25 cellular contexts compared by ENCODE assay signal in genomic region chr16:70670175-70670574, GRCh38. TPM values are rescaled to one million over a fixed set of nuclear protein-coding genes. Genes with fewer than 3 reads are reported as not detected.
A peak's percentile ranks its signal among the peaks of the same experiment; 100 is the strongest.
DNase-seq lines count a peak whose midpoint lies in the region; ATAC-seq and TF ChIP-seq lines count a peak whose summit lies in the region.
"Had no signal": no experiment of that assay in that cellular context is flagged by ENCODE, and none has a peak within 500 bp of the region (broad histone marks: within the 10 kb centered on the region; RNA-seq: fewer than 3 reads in every experiment).

No MANE protein-coding gene starts in this region.

- H3K4me3 ChIP-seq in HEK293 (ENCODE audit: low read depth, low read length), result no peak overlapping the region
- no peak overlapping the region for H3K4me3 ChIP-seq in PC-9
- H3K4me3 ChIP-seq: A549; BLaER1 treated with 17β-estradiol and CSF1 and Interleukin-3, amounts not matched to agents 10 nM and 100 nM; GM12878; GM23338 had no signal

- peaks cover 19% of the 10 kb centered on the region for H3F3A ChIP-seq in PC-9 (ENCODE audit: insufficient read depth, low read depth)

- no peaks in the 10 kb centered on the region for H3K27me3 ChIP-seq in PC-9 (ENCODE audit: insufficient read depth, low read depth)
- H3K27me3 ChIP-seq: BE2C; BLaER1 treated with 17β-estradiol and CSF1 and Interleukin-3, amounts not matched to agents 10 nM and 100 nM had no signal

- DNase-seq in RWPE1 (ENCODE audit: low spot score) (no peak), chondrocyte (ENCODE audit: low spot score) (no peak), osteocyte (ENCODE audit: extremely low spot score, unreplicated experiment) (no peak), NCI-H146 (lab: John Stamatoyannopoulos, UW) (no peak), PC-9 (no peak)
- DNase-seq: 8988T; ACHN; AML-193; BE2C; CD4-positive, alpha-beta T cell; DMS 273 treated with DMSO at 0.1 percent for 48 hours; DMS79; EL; GDM1; H9 had no signal

- no peaks in the 10 kb centered on the region for H3K9me2 ChIP-seq in PC-9 (ENCODE audit: insufficient read depth)

- no peaks in the 10 kb centered on the region for H4K20me1 ChIP-seq in PC-9 (ENCODE audit: insufficient read depth)

- no peak overlapping the region for H3K4me2 ChIP-seq in PC-9
- H3K4me2 ChIP-seq: A549; BLaER1 treated with 17β-estradiol and CSF1 and Interleukin-3, amounts not matched to agents 10 nM and 100 nM; GM23338 had no signal

- CTCF ChIA-PET in HEK293 (lab: Yijun Ruan, JAX) (no interaction called here), RWPE1 (lab: Yijun Ruan, JAX) (no interaction called here), PC-9 (lab: Charles Lee) (no interaction called here)

- TF ChIP-seq CTCF in HEK293 (tag by site-specific recombination; IDR thresholded peaks at IDR 0.05), result no peak
- TF ChIP-seq CTCF in RWPE1 (conservative IDR thresholded peaks at IDR 0.05; ENCODE audit: low read depth), result no peak
- TF ChIP-seq CTCF in chondrocyte (IDR thresholded peaks at IDR 0.05), result no peak
- TF ChIP-seq CTCF in osteocyte (IDR thresholded peaks at IDR 0.05), result no peak
- no peak for TF ChIP-seq CTCF in PC-9 (conservative IDR thresholded peaks at IDR 0.05)

- intact Hi-C loops in PC-9 (cut with micrococcal nuclease; ENCODE audit: unreplicated experiment), result no loop called here

- H3K36me3 Mint-ChIP-seq in chondrocyte (ENCODE audit: low read depth), result peaks cover 60% of the 10 kb centered on the region
- H3K36me3 Mint-ChIP-seq in osteocyte (ENCODE audit: unreplicated experiment), result peaks cover 72% of the 10 kb centered on the region

- H3K79me2 ChIP-seq in PC-9 (ENCODE audit: low read depth), result no peaks in the 10 kb centered on the region

- no peak for ATAC-seq in HG02623 (IDR thresholded peaks at IDR 0.05; ENCODE audit: unreplicated experiment)
- ATAC-seq: A549, GM12878, GM23338, HCT116 had no signal

- no peaks in the 10 kb centered on the region for H3K27me3 Mint-ChIP-seq in chondrocyte (ENCODE audit: low read depth)
- H3K27me3 Mint-ChIP-seq in osteocyte (ENCODE audit: unreplicated experiment), result no peaks in the 10 kb centered on the region
- H3K27me3 Mint-ChIP-seq: CD4-positive, alpha-beta T cell had no signal

- H3K27ac Mint-ChIP-seq in chondrocyte (ENCODE audit: unreplicated experiment) (peak overlapping the region; percentile 0), osteocyte (ENCODE audit: unreplicated experiment) (peak overlapping the region; percentile 8)
- H3K27ac Mint-ChIP-seq: CD14-positive monocyte; CD4-positive, alpha-beta T cell; GM23338; H9 had no signal

- H3K4me1 Mint-ChIP-seq in chondrocyte (ENCODE audit: low read depth) (peaks cover 5% of the 10 kb centered on the region), osteocyte (ENCODE audit: unreplicated experiment) (no peaks in the 10 kb centered on the region)
- H3K4me1 Mint-ChIP-seq: CD14-positive monocyte; CD8-positive, alpha-beta memory T cell; GM23338; H9 had no signal

- H3K27ac ChIP-seq in HEK293 (ENCODE audit: extremely low read depth, low read depth, low read length) (no peak overlapping the region), RWPE1 (peak overlapping the region; percentile 45), PC-9 (no peak overlapping the region)
- H3K27ac ChIP-seq: A549; BLaER1 treated with 17β-estradiol and CSF1 and Interleukin-3, amounts not matched to agents 10 nM and 100 nM had no signal

- POLR2A ChIA-PET in HEK293 (lab: Yijun Ruan, JAX) (interaction anchor here (0.6 to 0.9 kb wide), 2 partner anchors 39 to 289 kb away, joined by 4 read pairs; no protein-coding TSS in a partner anchor), RWPE1 (lab: Yijun Ruan, JAX; ENCODE audit: low non-redundant PET) (no interaction called here), PC-9 (lab: Charles Lee; ENCODE audit: unreplicated experiment) (no interaction called here)

- H3K4me3 Mint-ChIP-seq in chondrocyte (ENCODE audit: unreplicated experiment) (no peak overlapping the region), osteocyte (ENCODE audit: unreplicated experiment) (no peak overlapping the region)
- H3K4me3 Mint-ChIP-seq: CD14-positive monocyte; CD4-positive, alpha-beta T cell; CD8-positive, alpha-beta memory T cell; GM23338; H9 had no signal

- BruUV-seq in PC-9 (replicated peaks; lab: Mats Ljungman, UMichigan), result no TSS peak

- H3K36me3 ChIP-seq in HEK293 (ENCODE audit: control insufficient read depth in 2 of 2, insufficient read depth in 1 of 2, low read length in 2 of 2) (peaks cover 52 to 93% of the 10 kb centered on the region in 2 experiments), PC-9 (ENCODE audit: low read depth) (peaks cover 13% of the 10 kb centered on the region)

- H2AFZ ChIP-seq in PC-9, result no peak overlapping the region
- H2AFZ ChIP-seq: GM23338 had no signal

- H3K4me1 ChIP-seq in HEK293 (ENCODE audit: control insufficient read depth, insufficient read depth, low read length) (no peaks in the 10 kb centered on the region), PC-9 (replicated peaks; ENCODE audit: insufficient read depth) (no peaks in the 10 kb centered on the region)
- H3K4me1 ChIP-seq: A549; BE2C; BLaER1 treated with 17β-estradiol and CSF1 and Interleukin-3, amounts not matched to agents 10 nM and 100 nM had no signal

- H3K9me3 Mint-ChIP-seq in chondrocyte (ENCODE audit: low read depth) (no peaks in the 10 kb centered on the region), osteocyte (ENCODE audit: unreplicated experiment) (no peaks in the 10 kb centered on the region)
- H3K9me3 Mint-ChIP-seq: CD4-positive, alpha-beta T cell; CD8-positive, alpha-beta memory T cell had no signal

- no peaks in the 10 kb centered on the region for H3K9me3 ChIP-seq in HEK293 (ENCODE audit: control insufficient read depth, insufficient read depth, low read depth, low read length)
- no peaks in the 10 kb centered on the region for H3K9me3 ChIP-seq in PC-9 (ENCODE audit: insufficient read depth, low read depth)
- H3K9me3 ChIP-seq: A549; BE2C; BLaER1 treated with 17β-estradiol and CSF1 and Interleukin-3, amounts not matched to agents 10 nM and 100 nM had no signal

TF ChIP-seq in HEK293, 187 proteins besides CTCF, POLR2A, EP300 and RAD21:
- TF ChIP-seq ZNF169 (tag by site-specific recombination; IDR thresholded peaks at IDR 0.05) (no peak), TCF7L2 (IDR thresholded peaks at IDR 0.05; ENCODE audit: borderline replicate concordance, low read depth, low read length) (no peak), ZNF140 (tag by site-specific recombination; IDR thresholded peaks at IDR 0.05) (peak; percentile 99)

RNA-seq across cellular contexts. Expression of gene MTSS2, which starts 15.7 kb away (rescaled TPM):
- total RNA-seq in chondrocyte (243 to 296 TPM (median 282 TPM) in 3 replicates), osteocyte (156 and 169 TPM in 2 replicates), PC-9 (2021) (27.6 and 52.0 TPM in 2 replicates)

RNA-seq across cellular contexts. Expression of gene IL34, which starts 23.8 kb away (rescaled TPM):
- 13.0 to 25.0 TPM (median 20.8 TPM) in 3 replicates for total RNA-seq in chondrocyte
- 12.7 and 14.3 TPM in 2 replicates for total RNA-seq in osteocyte
- total RNA-seq in PC-9 (2021), result not detected in 2 replicates
- total RNA-seq: CD8-positive, alpha-beta memory T cell; GM12878; H4 had no signal

Comparison
In these comparisons a context has a peak if more than half of its experiments do, and no peak if none do; other contexts are left out.
1. RNA of gene IL34, which starts 23.8 kb away (total RNA-seq): 13.0 to 25.0 TPM in chondrocyte and 12.7 to 14.3 TPM in osteocyte; not detected in PC-9; every median in the first group is over 10 times any median in the second.